ENCODE assay signal across 21 cellular contexts in the genomic region with DNA sequence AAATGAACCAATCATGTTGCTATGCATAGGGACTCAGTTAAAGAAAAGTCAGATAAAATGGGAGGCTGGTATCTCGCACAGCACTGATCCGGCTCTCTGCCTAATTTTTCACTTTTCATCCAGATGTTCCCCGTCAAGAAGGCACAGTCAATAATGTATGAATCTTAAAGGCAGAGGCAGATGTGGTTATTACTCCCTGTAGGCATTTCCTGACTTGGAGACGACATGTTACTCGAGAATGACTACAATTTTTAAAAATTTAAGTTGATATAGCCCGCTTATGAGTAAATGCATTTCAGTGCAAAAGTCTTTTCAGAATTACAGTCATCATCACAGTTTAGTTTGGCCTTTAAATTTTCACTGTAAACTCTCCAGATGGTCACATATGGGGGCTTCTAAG.
"Had no signal": no experiment of that assay in that cellular context is flagged by ENCODE, and none has a peak within 500 bp of the region (broad histone marks: within the 10 kb centered on the region; RNA-seq: fewer than 3 reads in every experiment).

No MANE protein-coding gene starts in this region.

- H3K4me1 Mint-ChIP-seq: central memory CD8-positive, alpha-beta T cell; T-helper 17 cell had no signal

- ATAC-seq: activated CD4-positive, alpha-beta T cell treated with anti-CD3 and anti-CD28 coated beads for 36 hours; T-helper 17 cell had no signal

- DNase-seq: activated CD4-positive, alpha-beta memory T cell treated with anti-CD3 and anti-CD28 coated beads, Interleukin-2, amount 10 ng/mL, durations not matched to agents 7 days and 5 days; activated CD4-positive, alpha-beta T cell treated with anti-CD3 and anti-CD28 coated beads for 36 hours; activated CD4-positive, alpha-beta T cell treated with anti-CD3 and anti-CD28 coated beads, Interleukin-2, amount 50 U/mL, for 1 hour; activated CD4-positive, CD25-positive, alpha-beta regulatory T cell; activated gamma-delta T cell treated with Interleukin-2 at 50 U/mL for 16 hours; activated naive CD4-positive, alpha-beta T cell treated with anti-CD3 and anti-CD28 coated beads, Interleukin-2, amount 50 U/mL, for 16 hours; activated naive CD8-positive, alpha-beta T cell treated with anti-CD3 and anti-CD28 coated beads, Interleukin-2, amount 10 ng/mL, durations not matched to agents 7 days and 5 days; activated T-cell treated with anti-CD3 and anti-CD28 coated beads for 4 hours; activated T-cell treated with anti-CD3 and anti-CD28 coated beads, Interleukin-2, amount 50 U/mL, for 48 hours; aorta; KG1; NCI-H1930; NCI-H2107; NCI-H226; NCI-H526 treated with DMSO at 0.1 percent for 48 hours; Peyer's patch; SHP77; T-helper 17 cell; T-helper 9 cell had no signal

- H3K27ac Mint-ChIP-seq: activated CD4-positive, alpha-beta memory T cell treated with anti-CD3 and anti-CD28 coated beads, Interleukin-2, amount 10 ng/mL, durations not matched to agents 7 days and 5 days; activated CD4-positive, alpha-beta T cell treated with anti-CD3 and anti-CD28 coated beads for 36 hours; activated naive CD8-positive, alpha-beta T cell treated with anti-CD3 and anti-CD28 coated beads, Interleukin-2, amount 10 ng/mL, durations not matched to agents 7 days and 5 days; activated T-helper 2 cell treated with anti-CD3 and anti-CD28 coated beads, Interferon-gamma antibody, Interleukin-2, Interleukin-4, amounts not matched to agents 10 μg/mL and 5 μg/mL and 100 μg/mL, durations not matched to agents 14 hours and 24 hours and 36 hours; T-helper 17 cell had no signal

- H3K4me3 Mint-ChIP-seq: activated CD4-positive, alpha-beta memory T cell treated with anti-CD3 and anti-CD28 coated beads, Interleukin-2, amount 10 ng/mL, durations not matched to agents 7 days and 5 days; activated CD4-positive, alpha-beta T cell treated with anti-CD3 and anti-CD28 coated beads for 36 hours; activated naive CD8-positive, alpha-beta T cell treated with anti-CD3 and anti-CD28 coated beads, Interleukin-2, amount 10 ng/mL, durations not matched to agents 7 days and 5 days; central memory CD8-positive, alpha-beta T cell; T-helper 17 cell had no signal
